Comparison of ENCODE assay signal across 24 cellular contexts in genomic region chr10:129761166-129761565, GRCh38.
A peak's percentile ranks its signal among the peaks of the same experiment; 100 is the strongest.
DNase-seq lines count a peak whose midpoint lies in the region; ATAC-seq and TF ChIP-seq lines count a peak whose summit lies in the region.
"Had no signal": no experiment of that assay in that cellular context is flagged by ENCODE, and none has a peak within 500 bp of the region (broad histone marks: within the 10 kb centered on the region; RNA-seq: fewer than 3 reads in every experiment).

No MANE protein-coding gene starts in this region.

- peaks cover 37% of the 10 kb centered on the region for H3K4me1 Mint-ChIP-seq in neural crest cell
- H3K4me1 Mint-ChIP-seq: central memory CD8-positive, alpha-beta T cell had no signal

- peak overlapping the region; percentile 24 for H3K27ac Mint-ChIP-seq in neural crest cell (ENCODE audit: unreplicated experiment)
- H3K27ac Mint-ChIP-seq: activated CD4-positive, alpha-beta T cell treated with anti-CD3 and anti-CD28 coated beads, Interleukin-2, amount 10 ng/mL, durations not matched to agents 24 days and 14 days; activated T-helper 17 cell treated with anti-CD3 and anti-CD28 coated beads, Interleukin-2, amount 50 U/mL, for 72 hours had no signal

- H3K4me3 ChIP-seq in left ventricle myocardium inferior (no peak overlapping the region), coronary artery (no peak overlapping the region), upper lobe of right lung (no peak overlapping the region)
- H3K4me3 ChIP-seq: psoas muscle had no signal

- H3K27me3 Mint-ChIP-seq in neural crest cell (ENCODE audit: low read depth), result no peaks in the 10 kb centered on the region
- H3K27me3 Mint-ChIP-seq: activated CD4-positive, alpha-beta T cell treated with anti-CD3 and anti-CD28 coated beads, Interleukin-2, amount 10 ng/mL, durations not matched to agents 24 days and 14 days; activated T-helper 17 cell treated with anti-CD3 and anti-CD28 coated beads, Interleukin-2, amount 50 U/mL, for 72 hours; central memory CD8-positive, alpha-beta T cell had no signal

- no peaks in the 10 kb centered on the region for H3K36me3 Mint-ChIP-seq in neural crest cell (ENCODE audit: low read depth)

- H3K9me3 Mint-ChIP-seq in neural crest cell, result no peaks in the 10 kb centered on the region
- H3K9me3 Mint-ChIP-seq: activated CD4-positive, alpha-beta T cell treated with anti-CD3 and anti-CD28 coated beads, Interleukin-2, amount 10 ng/mL, durations not matched to agents 24 days and 14 days; central memory CD8-positive, alpha-beta T cell had no signal

- peak; percentile 9 for DNase-seq in Right ventricle myocardium superior
- no peak for DNase-seq in left ventricle myocardium inferior
- peak; percentile 14 for DNase-seq in coronary artery (ENCODE audit: low spot score)
- DNase-seq in neural crest cell (ENCODE audit: low read depth, low spot score), result no peak
- peak; percentile 48 for DNase-seq in upper lobe of right lung
- no peak for DNase-seq in Ammon's horn (ENCODE audit: low spot score)
- DNase-seq in GDM1 (lab: John Stamatoyannopoulos, UW), result no peak
- DNase-seq: ACHN; activated CD4-positive, alpha-beta T cell treated with anti-CD3 and anti-CD28 coated beads, Interleukin-2, amount 10 ng/mL, durations not matched to agents 24 days and 14 days; KG1; mammary epithelial cell; MM.1S; NCI-H2029; NCI-H2227 treated with DMSO at 0.1 percent for 48 hours; NCI-H526 treated with DMSO at 0.1 percent for 48 hours; psoas muscle; SIG-M5; stimulated activated naive CD8-positive, alpha-beta T cell treated with anti-CD3 and anti-CD28 coated beads, Interleukin-15, Interleukin-2, amounts not matched to agents 100 U/mL and 50 U/mL, for 24 hours; SW 1271; T-helper 9 cell had no signal

- intact Hi-C loops in Right ventricle myocardium superior (cut with DNase I), result no loop called here
- intact Hi-C loops in left ventricle myocardium inferior (cut with micrococcal nuclease), result no loop called here
- intact Hi-C loops in upper lobe of right lung (cut with DNase I), result no loop called here

- H3K27ac ChIP-seq in left ventricle myocardium inferior (replicated peaks) (no peak overlapping the region), coronary artery (no peak overlapping the region), upper lobe of right lung (no peak overlapping the region)
- H3K27ac ChIP-seq: psoas muscle, VCaP had no signal

- H3K27me3 ChIP-seq in left ventricle myocardium inferior (ENCODE audit: low read depth), result no peaks in the 10 kb centered on the region
- H3K27me3 ChIP-seq in upper lobe of right lung, result no peaks in the 10 kb centered on the region

- H3K9me3 ChIP-seq in left ventricle myocardium inferior (replicated peaks) (no peaks in the 10 kb centered on the region), upper lobe of right lung (no peaks in the 10 kb centered on the region)
- H3K9me3 ChIP-seq: psoas muscle had no signal

- H3K36me3 ChIP-seq in left ventricle myocardium inferior (peaks cover 18% of the 10 kb centered on the region), upper lobe of right lung (no peaks in the 10 kb centered on the region)

- no peak overlapping the region for H3K4me3 Mint-ChIP-seq in neural crest cell
- H3K4me3 Mint-ChIP-seq: activated CD4-positive, alpha-beta T cell treated with anti-CD3 and anti-CD28 coated beads, Interleukin-2, amount 10 ng/mL, durations not matched to agents 24 days and 14 days; activated T-helper 17 cell treated with anti-CD3 and anti-CD28 coated beads, Interleukin-2, amount 50 U/mL, for 72 hours; central memory CD8-positive, alpha-beta T cell had no signal

- H3K4me1 ChIP-seq in left ventricle myocardium inferior (peaks cover 13% of the 10 kb centered on the region), upper lobe of right lung (no peaks in the 10 kb centered on the region)

- TF ChIP-seq CTCF in left ventricle myocardium inferior (IDR thresholded peaks at IDR 0.05; ENCODE audit: borderline replicate concordance), result no peak
- TF ChIP-seq CTCF in coronary artery (IDR thresholded peaks at IDR 0.05), result no peak
- TF ChIP-seq CTCF in neural crest cell (conservative IDR thresholded peaks at IDR 0.05), result no peak
- TF ChIP-seq CTCF in upper lobe of right lung (IDR thresholded peaks at IDR 0.05), result no peak

- ATAC-seq in Right ventricle myocardium superior (ENCODE audit: poor library complexity), result no peak
- no peak for ATAC-seq in upper lobe of right lung
- no peak for ATAC-seq in GM21515 (IDR thresholded peaks at IDR 0.05; ENCODE audit: unreplicated experiment)
- ATAC-seq: activated T-helper 17 cell treated with anti-CD3 and anti-CD28 coated beads, Interleukin-2, amount 50 U/mL, for 72 hours; psoas muscle; stimulated activated naive CD8-positive, alpha-beta T cell treated with anti-CD3 and anti-CD28 coated beads, Interleukin-15, Interleukin-2, amounts not matched to agents 100 U/mL and 50 U/mL, for 24 hours had no signal

Comparison
In these comparisons a context has a peak if more than half of its experiments do, and no peak if none do; other contexts are left out.
1. DNase-seq: peak in Right ventricle myocardium superior (single experiment), coronary artery (single experiment) and upper lobe of right lung (single experiment); none in left ventricle myocardium inferior (single experiment), neural crest cell (single experiment), Ammon's horn (single experiment) and GDM1 (single experiment).